Comparison of ENCODE assay signal across 12 cellular contexts in genomic region chr2:64699712-64700111, GRCh38. TPM values are rescaled to one million over a fixed set of nuclear protein-coding genes. Genes with fewer than 3 reads are reported as not detected.
DNase-seq lines count a peak whose midpoint lies in the region; ATAC-seq, FAIRE-seq and TF ChIP-seq lines count a peak whose summit lies in the region.
"Had no signal": no experiment of that assay in that cellular context is flagged by ENCODE, and none has a peak within 500 bp of the region (broad histone marks: within the 10 kb centered on the region; RNA-seq: fewer than 3 reads in every experiment).

No MANE protein-coding gene starts in this region.

- H3K9me3 Mint-ChIP-seq in type B pancreatic cell = no peaks in the 10 kb centered on the region

- DNase-seq in Caki2 (ENCODE audit: low read depth) (peak; percentile 30), GM19239 (ENCODE audit: insufficient read length, low spot score) (no peak), NAMALWA (ENCODE audit: low spot score) (peak; percentile 16), lower lobe of right lung (no peak), type B pancreatic cell (ENCODE audit: extremely low spot score, unreplicated experiment) (no peak)
- DNase-seq in effector memory CD4-positive, alpha-beta T cell = peak in 2 of 3 donors; percentile 0 to 3
- DNase-seq: DMS79, KG1, left cardiac atrium, SIG-M5 had no signal

- no peaks in the 10 kb centered on the region for H3K27me3 Mint-ChIP-seq in type B pancreatic cell

- peaks cover 26% of the 10 kb centered on the region for H3K4me1 Mint-ChIP-seq in type B pancreatic cell (ENCODE audit: unreplicated experiment)

- no peak for TF ChIP-seq CTCF in lower lobe of right lung (IDR thresholded peaks at IDR 0.05)
- no peak for TF ChIP-seq CTCF in type B pancreatic cell (conservative IDR thresholded peaks at IDR 0.05)

- H3K27ac ChIP-seq in effector memory CD4-positive, alpha-beta T cell (ENCODE audit: insufficient read depth, low read length, poor library complexity, severe bottlenecking) = no peak overlapping the region
- H3K27ac ChIP-seq in lower lobe of right lung = no peak overlapping the region

- no peaks in the 10 kb centered on the region for H3K36me3 ChIP-seq in effector memory CD4-positive, alpha-beta T cell (ENCODE audit: control insufficient read depth, insufficient read depth, low read length)
- no peaks in the 10 kb centered on the region for H3K36me3 ChIP-seq in lower lobe of right lung

- intact Hi-C loops in lower lobe of right lung (cut with DNase I) = no loop called here

- no peaks in the 10 kb centered on the region for H3K36me3 Mint-ChIP-seq in type B pancreatic cell

- ATAC-seq in lower lobe of right lung (no peak), GM21737 (IDR thresholded peaks at IDR 0.05; ENCODE audit: unreplicated experiment) (no peak), HG03097 (IDR thresholded peaks at IDR 0.05; ENCODE audit: low FRiP score, unreplicated experiment) (no peak)
- ATAC-seq: left cardiac atrium had no signal

- no peak overlapping the region for H3K4me3 ChIP-seq in effector memory CD4-positive, alpha-beta T cell (ENCODE audit: insufficient read depth, low read depth, low read length, poor library complexity, severe bottlenecking)
- no peak overlapping the region for H3K4me3 ChIP-seq in lower lobe of right lung

- in situ Hi-C loops in Caki2 (cut with HindIII; ENCODE audit: low pct_unique_long_range_greater_than_20kb, low sequenced_read_pairs) = no loop called here

- peak; percentile 98 for FAIRE-seq in GM19239 (lab: Jason Lieb, UNC)

- H3K4me3 Mint-ChIP-seq in type B pancreatic cell = no peak overlapping the region

- no peaks in the 10 kb centered on the region for H3K27me3 ChIP-seq in effector memory CD4-positive, alpha-beta T cell (replicated peaks; ENCODE audit: control insufficient read depth, insufficient read depth, low read length, poor library complexity, severe bottlenecking)
- no peaks in the 10 kb centered on the region for H3K27me3 ChIP-seq in lower lobe of right lung (ENCODE audit: low read depth)

- no peaks in the 10 kb centered on the region for H3K9me3 ChIP-seq in effector memory CD4-positive, alpha-beta T cell (ENCODE audit: control insufficient read depth, low read length)
- no peaks in the 10 kb centered on the region for H3K9me3 ChIP-seq in lower lobe of right lung

- H3K4me1 ChIP-seq in effector memory CD4-positive, alpha-beta T cell (ENCODE audit: control insufficient read depth, insufficient read depth, low read length, poor library complexity, severe bottlenecking) = no peaks in the 10 kb centered on the region
- no peaks in the 10 kb centered on the region for H3K4me1 ChIP-seq in lower lobe of right lung

- H3K27ac Mint-ChIP-seq in type B pancreatic cell = no peak overlapping the region

RNA-seq across cellular contexts. Expression of gene SERTAD2, which starts 46.0 kb away (rescaled TPM):
- total RNA-seq in Caki2 (2014; rRNA removed; shearing (Covaris generic); ENCODE audit: low replicate concordance) = 3.4 and 3.5 TPM in 2 replicates
- total RNA-seq in lower lobe of right lung (20.1 TPM), type B pancreatic cell (ENCODE audit: low replicate concordance) (19.2 and 26.2 TPM in 2 replicates)

Comparison
In these comparisons a context has a peak if more than half of its experiments do, and no peak if none do; other contexts are left out.
1. DNase-seq: peak in Caki2 (single experiment), NAMALWA (single experiment) and effector memory CD4-positive, alpha-beta T cell (2 of 3); none in GM19239 (single experiment), lower lobe of right lung (single experiment) and type B pancreatic cell (single experiment).